ENCODE assay signal across 19 cellular contexts in the genomic region with DNA sequence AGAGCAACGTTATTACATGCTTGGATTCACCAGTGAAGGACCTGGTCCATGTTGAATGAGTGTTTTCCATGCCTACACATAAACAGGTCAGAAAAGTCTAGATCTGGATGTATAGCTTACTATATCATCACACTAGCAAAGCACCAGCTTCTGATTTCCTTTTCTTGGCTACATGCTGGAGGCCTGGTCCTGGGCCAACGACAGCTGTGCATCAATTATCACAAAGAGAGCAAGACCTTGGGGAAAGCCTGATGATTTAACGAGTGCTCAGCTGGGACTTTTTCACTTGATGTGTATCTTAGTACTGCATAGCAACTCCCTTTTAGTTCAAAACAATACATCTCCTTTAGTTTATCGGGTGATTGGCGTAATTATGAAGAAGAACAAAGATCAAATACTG.
DNase-seq lines count a peak whose midpoint lies in the region; ATAC-seq and TF ChIP-seq lines count a peak whose summit lies in the region.
"Had no signal": no experiment of that assay in that cellular context is flagged by ENCODE, and none has a peak within 500 bp of the region (broad histone marks: within the 10 kb centered on the region; RNA-seq: fewer than 3 reads in every experiment).

No MANE protein-coding gene starts in this region.

- no peaks in the 10 kb centered on the region for H3K9me3 ChIP-seq in BE2C

- H3K4me3 ChIP-seq in BE2C (ENCODE audit: low read depth, low read length): no peak overlapping the region
- H3K4me3 ChIP-seq: A549, SJSA1 had no signal

- TF ChIP-seq CTCF in BE2C (IDR thresholded peaks at IDR 0.05; ENCODE audit: low read depth, low read length): no peak

- DNase-seq in BE2C: peak; percentile 6
- peak; percentile 88 for DNase-seq in DMS 273 treated with DMSO at 0.1 percent for 48 hours (lab: John Stamatoyannopoulos, UW)
- DNase-seq in NCI-H446 treated with DMSO at 0.1 percent for 48 hours (lab: John Stamatoyannopoulos, UW): peak; percentile 79
- peak; percentile 1 for DNase-seq in myocyte (ENCODE audit: low read depth)
- no peak for DNase-seq in COR-L47 (lab: John Stamatoyannopoulos, UW)
- no peak for DNase-seq in NCI-H69 (lab: John Stamatoyannopoulos, UW)
- DNase-seq in nucleus accumbens (lab: John Stamatoyannopoulos, UW): no peak
- DNase-seq: CD8-positive, alpha-beta memory T cell; KBM-7; MV-4-11; NCI-H2081; NCI-H345; NCI-H526 treated with DMSO at 0.1 percent for 48 hours; NK-92 treated with Interleukin-12 subunit alpha and Interleukin-12 subunit beta, amount 100 ng/mL, for 24 hours; PC-3; T-helper 2 cell had no signal

- H3K27me3 ChIP-seq in BE2C: no peaks in the 10 kb centered on the region
- H3K27me3 ChIP-seq: SJSA1 had no signal

- no peaks in the 10 kb centered on the region for H3K36me3 ChIP-seq in BE2C
- H3K36me3 ChIP-seq: SJSA1 had no signal

- H3K4me1 ChIP-seq in BE2C: no peaks in the 10 kb centered on the region
- H3K4me1 ChIP-seq: A549, SJSA1 had no signal

- ATAC-seq in HG03442 (IDR thresholded peaks at IDR 0.05; ENCODE audit: unreplicated experiment): no peak
- ATAC-seq: A549, PC-3 had no signal

Comparison
In these comparisons a context has a peak if more than half of its experiments do, and no peak if none do; other contexts are left out.
1. DNase-seq: peak in BE2C (single experiment), DMS 273 treated with DMSO at 0.1 percent for 48 hours (single experiment), NCI-H446 treated with DMSO at 0.1 percent for 48 hours (single experiment) and myocyte (single experiment); none in COR-L47 (single experiment), NCI-H69 (single experiment) and nucleus accumbens (0 of 56).